ENCODE assay signal across 10 cellular contexts in the genomic region with DNA sequence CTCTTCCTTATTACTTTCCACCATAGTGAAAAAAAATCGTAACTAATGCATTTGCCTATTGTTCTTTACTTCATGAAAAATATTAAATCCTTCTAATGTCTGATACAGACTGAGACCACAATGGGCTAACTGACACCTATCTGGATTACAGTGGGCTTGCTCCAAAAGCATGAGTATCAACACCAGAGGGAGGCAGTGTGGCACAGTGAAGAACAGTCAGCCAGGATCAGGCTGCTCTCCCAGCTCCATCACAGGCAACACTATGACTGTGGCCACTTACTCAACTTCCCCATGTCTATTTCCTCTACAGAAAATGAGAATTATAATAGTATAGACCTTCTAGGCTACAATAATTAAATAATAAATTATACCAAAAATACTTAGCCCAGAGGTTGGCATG.
A peak's percentile ranks its signal among the peaks of the same experiment; 100 is the strongest.
DNase-seq lines count a peak whose midpoint lies in the region; ATAC-seq and TF ChIP-seq lines count a peak whose summit lies in the region.
"Had no signal": no experiment of that assay in that cellular context is flagged by ENCODE, and none has a peak within 500 bp of the region (broad histone marks: within the 10 kb centered on the region; RNA-seq: fewer than 3 reads in every experiment).

No MANE protein-coding gene starts in this region.

- no peaks in the 10 kb centered on the region for H3K9me3 ChIP-seq in CD8-positive, alpha-beta memory T cell (ENCODE audit: low read length)
- no peaks in the 10 kb centered on the region for H3K9me3 ChIP-seq in mammary epithelial cell (replicated peaks; ENCODE audit: insufficient read depth, low read length)

- 94% methylated on average over 1 of the region's 1 CpG for WGBS in mammary epithelial cell (ENCODE audit: low coverage, missing lambda C conversion rate)

- no peak overlapping the region for H3K27ac ChIP-seq in CD8-positive, alpha-beta memory T cell (ENCODE audit: low read depth, low read length)
- H3K27ac ChIP-seq in mammary epithelial cell (ENCODE audit: insufficient read depth, low read depth, low read length): no peak overlapping the region

- CTCF ChIA-PET in CD8-positive, alpha-beta memory T cell (lab: Charles Lee): no interaction called here
- CTCF ChIA-PET in mammary epithelial cell (lab: Charles Lee; ENCODE audit: low non-redundant PET): interaction anchor here (0.6 kb wide), 1 partner anchor 336 kb away, joined by 3 read pairs; no protein-coding TSS in a partner anchor

- no peak overlapping the region for H2AFZ ChIP-seq in mammary epithelial cell (ENCODE audit: low read depth, low read length)

- no peak overlapping the region for H3K4me3 Mint-ChIP-seq in CD8-positive, alpha-beta memory T cell
- H3K4me3 Mint-ChIP-seq: brain had no signal

- in situ Hi-C loops in ACHN (cut with HindIII; ENCODE audit: low pct_ligation_motif_present, low pct_unique_long_range_greater_than_20kb, low sequenced_read_pairs) (no loop called here), mammary epithelial cell (cut with MboI; ENCODE audit: low sequenced_read_pairs in 2 of 2) (no loop called here)

- H3K4me3 ChIP-seq in fibroblast of mammary gland (ENCODE audit: control insufficient read depth, low read depth, low read length) (no peak overlapping the region), mammary epithelial cell (replicated peaks in 1 of 3; ENCODE audit: insufficient read depth in 1 of 3, low read depth in 2 of 3, low read length in 3 of 3) (no peak overlapping the region)
- no peak overlapping the region for H3K4me3 ChIP-seq in CD8-positive, alpha-beta memory T cell (ENCODE audit: low read length)
- H3K4me3 ChIP-seq: lung had no signal

- no peaks in the 10 kb centered on the region for H3K9me3 Mint-ChIP-seq in CD8-positive, alpha-beta memory T cell

- no peaks in the 10 kb centered on the region for H3K4me1 ChIP-seq in CD8-positive, alpha-beta memory T cell (ENCODE audit: insufficient read depth, low read length)
- H3K4me1 ChIP-seq in mammary epithelial cell (ENCODE audit: insufficient read depth, low read length): peaks cover 6% of the 10 kb centered on the region

- BruUV-seq in mammary epithelial cell (replicated peaks; lab: Mats Ljungman, UMichigan): no TSS peak

- no peaks in the 10 kb centered on the region for H3K4me1 Mint-ChIP-seq in CD8-positive, alpha-beta memory T cell

- POLR2A ChIA-PET in CD8-positive, alpha-beta memory T cell (lab: Charles Lee): no interaction called here

- H4K20me1 ChIP-seq in mammary epithelial cell (ENCODE audit: insufficient read depth, low read length): no peaks in the 10 kb centered on the region

- no peak overlapping the region for H3K4me2 ChIP-seq in mammary epithelial cell (ENCODE audit: insufficient read depth, low read depth, low read length)

- DNase-seq in ACHN (peak; percentile 24), NCI-H69 (lab: John Stamatoyannopoulos, UW) (peak; percentile 50), fibroblast of mammary gland (ENCODE audit: low read depth) (peak; percentile 25), cerebellar nuclear complex (lab: John Stamatoyannopoulos, UW) (no peak), mammary epithelial cell (no peak)
- DNase-seq in CD8-positive, alpha-beta memory T cell: no peak

- peaks cover 5 to 18% (median 7%) of the 10 kb centered on the region in 3 donors for H3K36me3 Mint-ChIP-seq in CD8-positive, alpha-beta memory T cell

- no peaks in the 10 kb centered on the region for H3K27me3 ChIP-seq in CD8-positive, alpha-beta memory T cell (ENCODE audit: insufficient read depth, low read length, poor library complexity, severe bottlenecking)
- no peaks in the 10 kb centered on the region for H3K27me3 ChIP-seq in mammary epithelial cell (ENCODE audit: insufficient read depth, low read length)

- TF ChIP-seq CTCF in fibroblast of mammary gland (conservative IDR thresholded peaks at IDR 0.05; ENCODE audit: control insufficient read depth, insufficient read depth, low read depth, low read length) (peak; percentile 25), mammary epithelial cell (conservative IDR thresholded peaks at IDR 0.05 in 1 of 2, IDR thresholded peaks at IDR 0.05 in 1 of 2; ENCODE audit: extremely low read depth in 1 of 2, insufficient read depth in 1 of 2, low read depth in 1 of 2, low read length in 2 of 2) (peak in 1 of 2 donors; percentile 25)

- peaks cover 0 to 2% of the 10 kb centered on the region in 2 donors for H3K27me3 Mint-ChIP-seq in CD8-positive, alpha-beta memory T cell
- H3K27me3 Mint-ChIP-seq: brain had no signal

- H3K36me3 ChIP-seq in CD8-positive, alpha-beta memory T cell (ENCODE audit: insufficient read depth, low read length): no peaks in the 10 kb centered on the region
- no peaks in the 10 kb centered on the region for H3K36me3 ChIP-seq in mammary epithelial cell (ENCODE audit: insufficient read depth, low read length)

- dilution Hi-C loops in mammary epithelial cell (cut with HindIII; ENCODE audit: low sequenced_read_pairs): no loop called here

- peak overlapping the region in 1 of 8 donors; percentile 66 for H3K27ac Mint-ChIP-seq in CD8-positive, alpha-beta memory T cell
- H3K27ac Mint-ChIP-seq: brain had no signal

- intact Hi-C loops in mammary epithelial cell (cut with micrococcal nuclease): loop anchor here (5.0 kb wide), 1 partner anchor 98 kb away; the partner anchor contains the start of gene SLC25A13

- peaks cover 15% of the 10 kb centered on the region for H3K79me2 ChIP-seq in mammary epithelial cell (ENCODE audit: insufficient read depth, low read length)

- H3K9ac ChIP-seq in mammary epithelial cell (ENCODE audit: insufficient read depth, low read length): no peak overlapping the region

- ATAC-seq in GM18868 (IDR thresholded peaks at IDR 0.05; ENCODE audit: unreplicated experiment) (peak; percentile 69), HG03342 (IDR thresholded peaks at IDR 0.05; ENCODE audit: unreplicated experiment) (no peak)

Comparison
In these comparisons a context has a peak if more than half of its experiments do, and no peak if none do; other contexts are left out.
1. DNase-seq: peak in ACHN (single experiment), NCI-H69 (single experiment) and fibroblast of mammary gland (single experiment); none in CD8-positive, alpha-beta memory T cell (0 of 5), cerebellar nuclear complex (0 of 2) and mammary epithelial cell (single experiment).